In the genomic region with DNA sequence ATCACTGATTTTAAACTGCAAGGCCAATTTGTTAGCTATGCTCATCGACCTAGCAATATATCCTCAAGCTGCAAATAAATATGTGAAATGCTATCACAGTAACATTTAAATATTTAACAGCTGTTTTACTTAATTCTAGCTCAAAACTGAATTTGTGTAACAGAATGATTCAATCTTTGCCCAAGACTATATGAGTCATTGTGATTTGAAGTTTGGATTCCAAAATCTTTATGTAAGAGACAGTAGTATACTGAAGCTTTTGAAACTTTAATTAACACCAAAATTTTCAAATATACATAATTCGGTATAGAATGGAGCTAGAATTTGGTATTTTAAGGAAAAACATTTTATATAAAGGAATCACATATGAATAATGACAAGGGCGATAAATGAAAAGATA, we compare ENCODE assay signal across 14 cellular contexts.
"Had no signal": no experiment of that assay in that cellular context is flagged by ENCODE, and none has a peak within 500 bp of the region (broad histone marks: within the 10 kb centered on the region; RNA-seq: fewer than 3 reads in every experiment).

No MANE protein-coding gene starts in this region.

- H3K36me3 ChIP-seq: gastroesophageal sphincter, right lobe of liver had no signal

- DNase-seq: activated CD4-positive, alpha-beta T cell treated with anti-CD3 and anti-CD28 coated beads for 4 hours; activated CD8-positive, alpha-beta memory T cell treated with anti-CD3 and anti-CD28 coated beads, Interleukin-2, amount 50 U/mL, for 48 hours; activated CD8-positive, alpha-beta T cell treated with anti-CD3 and anti-CD28 coated beads for 36 hours; activated naive CD4-positive, alpha-beta T cell; central memory CD4-positive, alpha-beta T cell; nephron progenitor cell; psoas muscle; right lobe of liver; stimulated activated naive CD8-positive, alpha-beta T cell treated with anti-CD3 and anti-CD28 coated beads, Interleukin-15, Interleukin-2, amounts not matched to agents 100 U/mL and 50 U/mL, for 24 hours; T-helper 9 cell; testis had no signal

- H3K4me3 ChIP-seq: gastroesophageal sphincter, hepatocyte, psoas muscle, right lobe of liver, testis had no signal

- H3K9me3 ChIP-seq: gastroesophageal sphincter, psoas muscle, right lobe of liver, testis had no signal

- H3K4me1 ChIP-seq: gastroesophageal sphincter, psoas muscle, right lobe of liver, testis had no signal

- H3K27ac ChIP-seq: gastroesophageal sphincter, hepatocyte, psoas muscle, right lobe of liver, testis, VCaP had no signal

- ATAC-seq: activated CD8-positive, alpha-beta T cell treated with anti-CD3 and anti-CD28 coated beads for 36 hours; gastroesophageal sphincter; psoas muscle; right lobe of liver; stimulated activated naive CD8-positive, alpha-beta T cell treated with anti-CD3 and anti-CD28 coated beads, Interleukin-15, Interleukin-2, amounts not matched to agents 100 U/mL and 50 U/mL, for 24 hours had no signal

- H3K27me3 ChIP-seq: gastroesophageal sphincter, hepatocyte, right lobe of liver, testis had no signal
